25 cellular contexts compared by ENCODE assay signal in the genomic region with DNA sequence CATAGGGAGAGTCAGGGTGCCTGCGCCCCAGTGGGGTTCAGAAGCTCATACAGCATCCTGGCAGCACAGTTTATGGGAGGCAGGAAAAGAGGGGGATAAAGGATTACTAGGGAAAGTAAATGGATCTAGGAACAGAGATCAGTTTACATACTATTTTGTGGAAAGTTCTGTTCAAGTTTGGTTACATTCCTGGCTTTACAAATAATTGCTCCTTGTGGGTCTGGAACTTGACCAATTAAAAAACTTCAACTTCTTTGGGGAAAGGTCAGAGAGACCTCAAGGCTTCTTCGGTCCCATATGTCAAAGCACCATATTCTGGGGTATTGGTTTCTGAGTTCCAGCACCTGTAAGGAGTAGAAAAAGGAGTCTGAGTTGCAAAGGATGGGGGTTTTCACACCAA.
"Had no signal": no experiment of that assay in that cellular context is flagged by ENCODE, and none has a peak within 500 bp of the region (broad histone marks: within the 10 kb centered on the region; RNA-seq: fewer than 3 reads in every experiment).

No MANE protein-coding gene starts in this region.

- H3K4me3 ChIP-seq: colonic mucosa, heart right ventricle, left lung, neural progenitor cell, pancreas, right lobe of liver, suprapubic skin, transverse colon had no signal

- H3K4me2 ChIP-seq: neural progenitor cell had no signal

- H3K4me1 ChIP-seq: colonic mucosa, neural progenitor cell, transverse colon had no signal

- H3K27ac ChIP-seq: colonic mucosa, epithelial cell of prostate, heart right ventricle, left lung, neural progenitor cell, pancreas, right lobe of liver, suprapubic skin, transverse colon had no signal

- H2AFZ ChIP-seq: neural progenitor cell had no signal

- DNase-seq: colonic mucosa; effector CD8-positive, alpha-beta T cell; endodermal cell; foreskin melanocyte; glutamatergic neuron; heart right ventricle; hippocampal formation; left cardiac atrium; mammary epithelial cell; mesendoderm; midbrain; naive thymus-derived CD4-positive, alpha-beta T cell; nucleus accumbens; pancreas; right lobe of liver; small intestine; stimulated activated CD4-positive, alpha-beta T cell treated with anti-CD3 and anti-CD28 coated beads, Interleukin-15, amount 100 ng/mL, for 24 hours; stimulated activated CD4-positive, alpha-beta T cell treated with anti-CD3 and anti-CD28 coated beads, Interleukin-2, amount 100 ng/mL, for 48 hours; stimulated activated naive CD4-positive, alpha-beta T cell; stimulated activated naive CD8-positive, alpha-beta T cell treated with anti-CD3 and anti-CD28 coated beads, Interleukin-15, amount 100 ng/mL, for 72 hours; transverse colon had no signal

- H3K9me3 ChIP-seq: colonic mucosa, pancreas, right lobe of liver, suprapubic skin, transverse colon had no signal

- H3K36me3 ChIP-seq: colonic mucosa, heart right ventricle, left lung, neural progenitor cell, pancreas, right lobe of liver, suprapubic skin, transverse colon had no signal

- H3K27me3 ChIP-seq: colonic mucosa, left lung, neural progenitor cell, pancreas, right lobe of liver, suprapubic skin, transverse colon had no signal
